Comparison of ENCODE assay signal across 8 cellular contexts in the genomic region with DNA sequence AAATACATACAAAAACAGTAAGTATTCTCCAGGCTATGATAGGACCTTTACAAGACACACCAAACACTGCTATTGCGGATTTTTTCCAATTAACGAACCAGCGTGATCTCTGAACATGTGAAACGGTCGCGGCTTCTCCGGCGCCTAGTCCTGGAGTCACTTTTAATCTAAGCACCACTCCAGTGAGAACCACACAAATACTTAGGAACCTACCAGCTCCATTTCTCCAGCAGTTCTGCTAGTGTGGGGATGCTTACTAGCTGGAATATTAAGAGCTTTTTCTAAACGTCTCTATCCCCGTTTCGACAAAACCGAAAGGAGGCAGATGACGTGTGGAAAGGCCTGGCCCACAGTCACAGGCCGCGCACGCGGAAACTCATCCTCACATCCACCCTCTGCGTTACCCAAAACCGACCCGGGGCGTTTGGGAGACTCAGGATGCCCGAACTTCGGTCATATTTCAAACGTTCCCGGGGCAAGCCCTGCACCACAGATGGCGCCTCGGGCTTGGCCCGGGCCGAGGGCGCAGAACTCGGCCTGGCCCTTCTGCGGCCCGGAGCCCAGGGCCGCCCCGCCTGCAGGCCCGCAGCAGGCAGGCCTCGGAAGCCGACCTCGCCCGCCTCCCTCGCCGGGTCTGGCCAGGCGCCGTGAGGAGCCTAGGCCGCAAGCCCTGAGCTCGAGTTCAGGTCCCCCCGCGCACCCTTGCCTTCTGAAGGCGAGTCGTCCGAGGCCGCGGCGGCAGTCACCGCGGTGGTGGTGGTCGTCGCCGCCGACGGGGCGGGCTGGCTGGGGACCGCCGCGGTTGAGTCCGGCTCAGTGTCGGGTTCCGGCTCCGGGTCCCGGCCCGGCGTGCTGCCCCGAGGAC. TPM values are rescaled to one million over a fixed set of nuclear protein-coding genes. Genes with fewer than 3 reads are reported as not detected.
A peak's percentile ranks its signal among the peaks of the same experiment; 100 is the strongest.
DNase-seq lines count a peak whose midpoint lies in the region; ATAC-seq and TF ChIP-seq lines count a peak whose summit lies in the region.

No MANE protein-coding gene starts in this region.

- peaks cover 9 to 22% (median 15%) of the 10 kb centered on the region in 4 donors for H3K36me3 ChIP-seq in liver (ENCODE audit: control insufficient read depth in 4 of 4, insufficient read depth in 3 of 4, low read depth in 1 of 4, low read length in 3 of 4)

- peak; percentile 77 for DNase-seq in DMS53 (lab: John Stamatoyannopoulos, UW)
- no peak for DNase-seq in DMS53 treated with DMSO at 0.1 percent for 48 hours (lab: John Stamatoyannopoulos, UW; ENCODE audit: unreplicated experiment)
- DNase-seq in NCI-H1092 treated with DMSO at 0.1 percent for 48 hours (lab: John Stamatoyannopoulos, UW), result peak; percentile 70
- DNase-seq in activated CD4-positive, alpha-beta T cell treated with anti-CD3 and anti-CD28 coated beads, Interleukin-2, amount 10 ng/mL, durations not matched to agents 7 days and 5 days, result peak; percentile 83
- DNase-seq in dedifferentiated amniotic fluid mesenchymal stem cell (ENCODE audit: extremely low spot score), result peak; percentile 53
- peak; percentile 79 for DNase-seq in stimulated activated CD4-positive, alpha-beta T cell treated with anti-CD3 and anti-CD28 coated beads, Interleukin-4, amount 100 ng/mL, for 1 hour

- peaks cover 29% of the 10 kb centered on the region for H3K4me1 Mint-ChIP-seq in activated CD4-positive, alpha-beta T cell treated with anti-CD3 and anti-CD28 coated beads, Interleukin-2, amount 10 ng/mL, durations not matched to agents 7 days and 5 days

- H3K27me3 ChIP-seq in liver (ENCODE audit: control insufficient read depth in 4 of 4, insufficient read depth in 4 of 4, low read length in 3 of 4), result no peaks in the 10 kb centered on the region

- no peaks in the 10 kb centered on the region for H3K9me3 Mint-ChIP-seq in activated CD4-positive, alpha-beta T cell treated with anti-CD3 and anti-CD28 coated beads, Interleukin-2, amount 10 ng/mL, durations not matched to agents 7 days and 5 days

- peak overlapping the region; percentile 93 to 99 for H3K9ac ChIP-seq in liver (ENCODE audit: low read depth in 1 of 2, low read length in 2 of 2)

- H3K4me3 Mint-ChIP-seq in activated CD4-positive, alpha-beta T cell treated with anti-CD3 and anti-CD28 coated beads, Interleukin-2, amount 10 ng/mL, durations not matched to agents 7 days and 5 days, result peak overlapping the region; percentile 98

- POLR2A ChIA-PET in activated CD4-positive, alpha-beta T cell treated with anti-CD3 and anti-CD28 coated beads, Interleukin-2, amount 10 ng/mL, durations not matched to agents 7 days and 5 days (lab: Charles Lee), result no interaction called here

- peak; percentile 30 for ATAC-seq in HG02610 (IDR thresholded peaks at IDR 0.05; ENCODE audit: unreplicated experiment)

- H3K27ac ChIP-seq in liver (ENCODE audit: low read depth in 1 of 2, low read length in 2 of 2), result peak overlapping the region; percentile 98

- H3K36me3 Mint-ChIP-seq in activated CD4-positive, alpha-beta T cell treated with anti-CD3 and anti-CD28 coated beads, Interleukin-2, amount 10 ng/mL, durations not matched to agents 7 days and 5 days (ENCODE audit: low read depth), result peaks cover 32% of the 10 kb centered on the region

- no peaks in the 10 kb centered on the region for H3K27me3 Mint-ChIP-seq in activated CD4-positive, alpha-beta T cell treated with anti-CD3 and anti-CD28 coated beads, Interleukin-2, amount 10 ng/mL, durations not matched to agents 7 days and 5 days

- CTCF ChIA-PET in activated CD4-positive, alpha-beta T cell treated with anti-CD3 and anti-CD28 coated beads, Interleukin-2, amount 10 ng/mL, durations not matched to agents 7 days and 5 days (lab: Charles Lee), result no interaction called here

- peak overlapping the region; percentile 76 to 97 (median 76) for H3K4me3 ChIP-seq in liver (ENCODE audit: low read depth in 1 of 3, low read length in 3 of 3)

- H3K27ac Mint-ChIP-seq in activated CD4-positive, alpha-beta T cell treated with anti-CD3 and anti-CD28 coated beads, Interleukin-2, amount 10 ng/mL, durations not matched to agents 7 days and 5 days, result peak overlapping the region; percentile 100

- TF ChIP-seq RAD21 in liver (IDR thresholded peaks at IDR 0.05), result no peak

- no peak for TF ChIP-seq CTCF in liver (IDR thresholded peaks at IDR 0.05; ENCODE audit: low read depth, low read length, missing input control)

- H3K9me3 ChIP-seq in liver (ENCODE audit: control insufficient read depth in 4 of 4, low read length in 3 of 4), result no peaks in the 10 kb centered on the region

- H3K4me1 ChIP-seq in liver (ENCODE audit: control insufficient read depth in 4 of 4, insufficient read depth in 4 of 4, low read length in 3 of 4), result peaks cover 3 to 16% (median 10%) of the 10 kb centered on the region in 4 donors

- under 1% methylated on average over 73 of the region's 73 CpGs for WGBS in liver

TF ChIP-seq in liver, 16 proteins besides CTCF, POLR2A, EP300 and RAD21:
- TF ChIP-seq RXRA (IDR thresholded peaks at IDR 0.05) (no peak), FOXA1 (IDR thresholded peaks at IDR 0.05) (no peak), EGR1 (IDR thresholded peaks at IDR 0.05; ENCODE audit: low read depth in 2 of 2) (no peak), HNF4A (conservative IDR thresholded peaks at IDR 0.05) (no peak), JUND (IDR thresholded peaks at IDR 0.05) (no peak), GABPA (IDR thresholded peaks at IDR 0.05 in 1 of 2, conservative IDR thresholded peaks at IDR 0.05 in 1 of 2) (no peak), NR2F2 (IDR thresholded peaks at IDR 0.05) (no peak), SP1 (IDR thresholded peaks at IDR 0.05) (peak; percentile 27)
- TF ChIP-seq, protein P1, sequence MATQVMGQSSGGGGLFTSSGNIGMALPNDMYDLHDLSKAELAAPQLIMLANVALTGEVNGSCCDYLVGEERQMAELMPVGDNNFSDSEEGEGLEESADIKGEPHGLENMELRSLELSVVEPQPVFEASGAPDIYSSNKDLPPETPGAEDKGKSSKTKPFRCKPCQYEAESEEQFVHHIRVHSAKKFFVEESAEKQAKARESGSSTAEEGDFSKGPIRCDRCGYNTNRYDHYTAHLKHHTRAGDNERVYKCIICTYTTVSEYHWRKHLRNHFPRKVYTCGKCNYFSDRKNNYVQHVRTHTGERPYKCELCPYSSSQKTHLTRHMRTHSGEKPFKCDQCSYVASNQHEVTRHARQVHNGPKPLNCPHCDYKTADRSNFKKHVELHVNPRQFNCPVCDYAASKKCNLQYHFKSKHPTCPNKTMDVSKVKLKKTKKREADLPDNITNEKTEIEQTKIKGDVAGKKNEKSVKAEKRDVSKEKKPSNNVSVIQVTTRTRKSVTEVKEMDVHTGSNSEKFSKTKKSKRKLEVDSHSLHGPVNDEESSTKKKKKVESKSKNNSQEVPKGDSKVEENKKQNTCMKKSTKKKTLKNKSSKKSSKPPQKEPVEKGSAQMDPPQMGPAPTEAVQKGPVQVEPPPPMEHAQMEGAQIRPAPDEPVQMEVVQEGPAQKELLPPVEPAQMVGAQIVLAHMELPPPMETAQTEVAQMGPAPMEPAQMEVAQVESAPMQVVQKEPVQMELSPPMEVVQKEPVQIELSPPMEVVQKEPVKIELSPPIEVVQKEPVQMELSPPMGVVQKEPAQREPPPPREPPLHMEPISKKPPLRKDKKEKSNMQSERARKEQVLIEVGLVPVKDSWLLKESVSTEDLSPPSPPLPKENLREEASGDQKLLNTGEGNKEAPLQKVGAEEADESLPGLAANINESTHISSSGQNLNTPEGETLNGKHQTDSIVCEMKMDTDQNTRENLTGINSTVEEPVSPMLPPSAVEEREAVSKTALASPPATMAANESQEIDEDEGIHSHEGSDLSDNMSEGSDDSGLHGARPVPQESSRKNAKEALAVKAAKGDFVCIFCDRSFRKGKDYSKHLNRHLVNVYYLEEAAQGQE (IDR thresholded peaks at IDR 0.05), result no peak
- TF ChIP-seq, protein P2, sequence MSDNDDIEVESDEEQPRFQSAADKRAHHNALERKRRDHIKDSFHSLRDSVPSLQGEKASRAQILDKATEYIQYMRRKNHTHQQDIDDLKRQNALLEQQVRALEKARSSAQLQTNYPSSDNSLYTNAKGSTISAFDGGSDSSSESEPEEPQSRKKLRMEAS (IDR thresholded peaks at IDR 0.05), result peak; percentile 35

RNA-seq across cellular contexts. Expression of gene FNBP4, which starts 0.5 kb away (rescaled TPM):
- total RNA-seq in activated CD4-positive, alpha-beta T cell treated with anti-CD3 and anti-CD28 coated beads, Interleukin-2, amount 10 ng/mL, durations not matched to agents 7 days and 5 days, result 100 to 1,000 TPM; 148 to 161 TPM
- total RNA-seq in liver, result 10 to 100 TPM; 33.2 to 66.8 TPM
- polyA plus RNA-seq in liver, result 10 to 100 TPM; 10.9 to 23.9 TPM

RNA-seq across cellular contexts. Expression of gene AGBL2, which starts 51.4 kb away (rescaled TPM):
- 1 to 10 TPM; 4.9 to 5.9 TPM for total RNA-seq in activated CD4-positive, alpha-beta T cell treated with anti-CD3 and anti-CD28 coated beads, Interleukin-2, amount 10 ng/mL, durations not matched to agents 7 days and 5 days
- total RNA-seq in liver, result 1 to 10 TPM; 1.7 to 3.0 TPM
- polyA plus RNA-seq in liver, result 1 to 10 TPM in 1 of 2 donors, under 1 TPM in 1; 0.36 to 3.6 TPM
